ENCODE assay signal across 9 cellular contexts in the genomic region with DNA sequence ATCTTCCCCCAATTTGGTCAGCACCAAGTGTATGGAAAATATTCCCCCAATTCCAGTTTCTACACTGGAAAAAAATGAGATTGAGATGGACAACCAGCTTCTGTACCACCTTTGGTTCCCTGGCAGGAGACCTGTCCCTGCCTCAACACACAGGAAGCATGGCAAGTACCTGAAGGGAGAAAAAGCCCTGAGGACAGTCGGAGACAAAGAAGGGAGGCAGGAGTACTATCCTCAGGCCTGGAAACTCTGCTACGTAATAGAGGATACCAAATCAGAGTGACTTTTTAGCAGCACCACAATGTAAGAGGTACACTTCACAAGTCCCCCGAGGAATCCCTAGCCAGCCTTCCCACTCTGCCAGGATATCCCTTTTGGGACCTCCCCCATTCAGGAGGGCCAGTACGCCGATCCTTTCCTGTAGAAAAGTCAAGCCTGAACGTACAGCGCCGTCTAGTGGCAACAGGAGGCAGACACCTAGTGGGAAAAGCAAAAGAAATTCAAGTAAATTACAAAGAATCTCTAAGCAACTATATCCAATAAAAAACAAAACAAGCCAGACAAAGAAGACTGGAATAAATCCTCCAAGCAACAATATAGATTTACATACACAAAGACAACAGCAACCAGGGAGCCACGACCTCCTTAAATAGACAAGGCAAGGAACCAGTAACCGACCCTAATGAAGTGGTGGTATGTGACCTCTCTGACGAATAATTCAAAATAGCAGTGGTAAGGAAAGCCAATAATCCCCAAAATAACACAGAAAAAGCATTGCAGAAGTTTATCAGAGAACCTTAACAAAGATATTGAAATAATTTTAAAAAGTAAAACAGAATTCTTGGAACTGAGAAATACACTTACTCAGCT.
DNase-seq lines count a peak whose midpoint lies in the region; ATAC-seq and TF ChIP-seq lines count a peak whose summit lies in the region.
"Had no signal": no experiment of that assay in that cellular context is flagged by ENCODE, and none has a peak within 500 bp of the region (broad histone marks: within the 10 kb centered on the region; RNA-seq: fewer than 3 reads in every experiment).

No MANE protein-coding gene starts in this region.

- peak; percentile 85 for TF ChIP-seq CTCF in astrocyte of the cerebellum (IDR thresholded peaks at IDR 0.05; ENCODE audit: low read depth, low read length, missing control alignments)

- H3K4me3 ChIP-seq in astrocyte of the cerebellum (ENCODE audit: low read depth, low read length): no peak overlapping the region

- ATAC-seq in GM21360 (IDR thresholded peaks at IDR 0.05; ENCODE audit: unreplicated experiment) (peak; percentile 78), GM21737 (IDR thresholded peaks at IDR 0.05; ENCODE audit: unreplicated experiment) (no peak), HG03039 (IDR thresholded peaks at IDR 0.05; ENCODE audit: unreplicated experiment) (no peak)

- peak; percentile 28 for DNase-seq in EH (ENCODE audit: low read depth)
- DNase-seq in Kasumi-1 (lab: John Stamatoyannopoulos, UW): peak; percentile 24 to 31
- no peak for DNase-seq in astrocyte of the cerebellum (ENCODE audit: low read depth)
- peak; percentile 10 to 11 for DNase-seq in lung microvascular endothelial cell (ENCODE audit: low read depth in 2 of 2)
- DNase-seq in NCI-H345 (lab: John Stamatoyannopoulos, UW): no peak
- DNase-seq: activated B cell treated with CpG ODN at 0.5 μM for 24 hours had no signal

- in situ Hi-C loops in astrocyte of the cerebellum (cut with HindIII; ENCODE audit: low sequenced_read_pairs): no loop called here

Comparison
In these comparisons a context has a peak if more than half of its experiments do, and no peak if none do; other contexts are left out.
1. DNase-seq: peak in EH (single experiment), Kasumi-1 (2 of 2) and lung microvascular endothelial cell (2 of 2); none in astrocyte of the cerebellum (single experiment) and NCI-H345 (single experiment).